1 cellular context compared by ENCODE assay signal in genomic region chr10:22133640-22134624, GRCh38.
TF ChIP-seq lines count a peak whose summit lies in the region.

No MANE protein-coding gene starts in this region.

TF ChIP-seq in K562, 482 proteins besides CTCF, POLR2A, EP300 and RAD21 (continued from another document and continues in another):
- TF ChIP-seq TFAP4 (CRISPR knock-in tag; IDR thresholded peaks at IDR 0.05; ENCODE audit: borderline replicate concordance) (peak; percentile 64), THRAP3 (IDR thresholded peaks at IDR 0.05; ENCODE audit: borderline replicate concordance) (no peak), HOMEZ (CRISPR knock-in tag; IDR thresholded peaks at IDR 0.05) (no peak), HMG20B (CRISPR knock-in tag; IDR thresholded peaks at IDR 0.05) (no peak), ZC3H11A (IDR thresholded peaks at IDR 0.05; ENCODE audit: low read depth, low read length) (no peak), ZNF584 (CRISPR knock-in tag; IDR thresholded peaks at IDR 0.05; ENCODE audit: low read depth) (no peak; the same call in 1 of the 2 replicates), CCAR2 (IDR thresholded peaks at IDR 0.05; ENCODE audit: low read depth, low read length) (no peak; the same call in 1 of the 2 replicates), TAL1 (IDR thresholded peaks at IDR 0.05) (peak; percentile 65), KLF1 (tag; IDR thresholded peaks at IDR 0.05) (no peak), COPS2 (conservative IDR thresholded peaks at IDR 0.05) (no peak), TCF7 (IDR thresholded peaks at IDR 0.05; ENCODE audit: borderline replicate concordance) (no peak), HDAC3 (IDR thresholded peaks at IDR 0.05; ENCODE audit: borderline replicate concordance, partially characterized antibody) (peak; percentile 87), CBX2 (IDR thresholded peaks at IDR 0.05; ENCODE audit: insufficient read depth, low read length, poor library complexity, severe bottlenecking) (no peak), PHF21A (IDR thresholded peaks at IDR 0.05; ENCODE audit: borderline replicate concordance, low read depth) (0 out of 2 replicates have a peak, but pooled peaks have one; percentile 44), LARP7 (IDR thresholded peaks at IDR 0.05) (no peak), ZMIZ1 (IDR thresholded peaks at IDR 0.05; ENCODE audit: low read depth in 2 of 2, low read length in 2 of 2) (no peak), CREBBP (IDR thresholded peaks at IDR 0.05; ENCODE audit: low read depth, low read length) (no peak), ZNF274 (IDR thresholded peaks at IDR 0.05; ENCODE audit: borderline replicate concordance, low read depth, low read length) (no peak), ZKSCAN1 (IDR thresholded peaks at IDR 0.05; ENCODE audit: low read depth, low read length) (no peak), TOE1 (IDR thresholded peaks at IDR 0.05; ENCODE audit: borderline replicate concordance) (peak; percentile 84), TOE1 (CRISPR knock-in tag; IDR thresholded peaks at IDR 0.05; ENCODE audit: borderline replicate concordance, low read depth) (no peak), SAP30 (IDR thresholded peaks at IDR 0.05; ENCODE audit: borderline replicate concordance, insufficient read depth, low read depth, low read length, poor library complexity, severe bottlenecking) (no peak), ARID3A (IDR thresholded peaks at IDR 0.05; ENCODE audit: borderline replicate concordance, low read depth, low read length) (peak; percentile 90; the same call in 1 of the 2 replicates), ZNF263 (CRISPR knock-in tag; IDR thresholded peaks at IDR 0.05; ENCODE audit: borderline replicate concordance) (no peak; the same call in 1 of the 2 replicates), JUNB (CRISPR knock-in tag; conservative IDR thresholded peaks at IDR 0.05) (no peak), ELF2 (CRISPR knock-in tag; IDR thresholded peaks at IDR 0.05) (no peak), FIP1L1 (IDR thresholded peaks at IDR 0.05; ENCODE audit: low read depth, low read length, poor library complexity, severe bottlenecking) (no peak), HDAC1 (IDR thresholded peaks at IDR 0.05) (peak in 1 of 2 experiments; percentile 94; a peak in 2 of 4 replicates), SPI1 (IDR thresholded peaks at IDR 0.05; ENCODE audit: borderline replicate concordance, low read depth, low read length) (peak; percentile 83), ZNF778 (CRISPR knock-in tag; IDR thresholded peaks at IDR 0.05) (no peak), IRF2 (CRISPR knock-in tag; IDR thresholded peaks at IDR 0.05) (no peak), RFX1 (IDR thresholded peaks at IDR 0.05) (no peak), ZNF592 (IDR thresholded peaks at IDR 0.05) (peak; percentile 76), U2AF1 (optimal IDR thresholded peaks at IDR 0.05; ENCODE audit: low read depth, low read length) (no peak), BRCA1 (IDR thresholded peaks at IDR 0.05) (no peak), BRCA1 (CRISPR knock-in tag; IDR thresholded peaks at IDR 0.05) (no peak), PCBP2 (IDR thresholded peaks at IDR 0.05; ENCODE audit: low read depth, low read length, poor library complexity, severe bottlenecking) (no peak), GABPB1 (CRISPR knock-in tag; IDR thresholded peaks at IDR 0.05) (peak; percentile 47), SP2 (IDR thresholded peaks at IDR 0.05; ENCODE audit: extremely low read depth, low read depth, low read length, poor library complexity, severe bottlenecking) (no peak), ZNF12 (CRISPR knock-in tag; IDR thresholded peaks at IDR 0.05) (no peak)
- TF ChIP-seq, protein P1, sequence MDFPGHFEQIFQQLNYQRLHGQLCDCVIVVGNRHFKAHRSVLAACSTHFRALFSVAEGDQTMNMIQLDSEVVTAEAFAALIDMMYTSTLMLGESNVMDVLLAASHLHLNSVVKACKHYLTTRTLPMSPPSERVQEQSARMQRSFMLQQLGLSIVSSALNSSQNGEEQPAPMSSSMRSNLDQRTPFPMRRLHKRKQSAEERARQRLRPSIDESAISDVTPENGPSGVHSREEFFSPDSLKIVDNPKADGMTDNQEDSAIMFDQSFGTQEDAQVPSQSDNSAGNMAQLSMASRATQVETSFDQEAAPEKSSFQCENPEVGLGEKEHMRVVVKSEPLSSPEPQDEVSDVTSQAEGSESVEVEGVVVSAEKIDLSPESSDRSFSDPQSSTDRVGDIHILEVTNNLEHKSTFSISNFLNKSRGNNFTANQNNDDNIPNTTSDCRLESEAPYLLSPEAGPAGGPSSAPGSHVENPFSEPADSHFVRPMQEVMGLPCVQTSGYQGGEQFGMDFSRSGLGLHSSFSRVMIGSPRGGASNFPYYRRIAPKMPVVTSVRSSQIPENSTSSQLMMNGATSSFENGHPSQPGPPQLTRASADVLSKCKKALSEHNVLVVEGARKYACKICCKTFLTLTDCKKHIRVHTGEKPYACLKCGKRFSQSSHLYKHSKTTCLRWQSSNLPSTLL (IDR thresholded peaks at IDR 0.05): no peak
- TF ChIP-seq, protein P2, sequence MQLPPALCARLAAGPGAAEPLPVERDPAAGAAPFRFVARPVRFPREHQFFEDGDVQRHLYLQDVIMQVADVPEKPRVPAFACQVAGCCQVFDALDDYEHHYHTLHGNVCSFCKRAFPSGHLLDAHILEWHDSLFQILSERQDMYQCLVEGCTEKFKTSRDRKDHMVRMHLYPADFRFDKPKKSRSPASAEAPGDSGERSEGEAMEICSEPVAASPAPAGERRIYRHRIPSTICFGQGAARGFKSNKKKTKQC (CRISPR knock-in tag; IDR thresholded peaks at IDR 0.05): no peak
- TF ChIP-seq, protein P3, sequence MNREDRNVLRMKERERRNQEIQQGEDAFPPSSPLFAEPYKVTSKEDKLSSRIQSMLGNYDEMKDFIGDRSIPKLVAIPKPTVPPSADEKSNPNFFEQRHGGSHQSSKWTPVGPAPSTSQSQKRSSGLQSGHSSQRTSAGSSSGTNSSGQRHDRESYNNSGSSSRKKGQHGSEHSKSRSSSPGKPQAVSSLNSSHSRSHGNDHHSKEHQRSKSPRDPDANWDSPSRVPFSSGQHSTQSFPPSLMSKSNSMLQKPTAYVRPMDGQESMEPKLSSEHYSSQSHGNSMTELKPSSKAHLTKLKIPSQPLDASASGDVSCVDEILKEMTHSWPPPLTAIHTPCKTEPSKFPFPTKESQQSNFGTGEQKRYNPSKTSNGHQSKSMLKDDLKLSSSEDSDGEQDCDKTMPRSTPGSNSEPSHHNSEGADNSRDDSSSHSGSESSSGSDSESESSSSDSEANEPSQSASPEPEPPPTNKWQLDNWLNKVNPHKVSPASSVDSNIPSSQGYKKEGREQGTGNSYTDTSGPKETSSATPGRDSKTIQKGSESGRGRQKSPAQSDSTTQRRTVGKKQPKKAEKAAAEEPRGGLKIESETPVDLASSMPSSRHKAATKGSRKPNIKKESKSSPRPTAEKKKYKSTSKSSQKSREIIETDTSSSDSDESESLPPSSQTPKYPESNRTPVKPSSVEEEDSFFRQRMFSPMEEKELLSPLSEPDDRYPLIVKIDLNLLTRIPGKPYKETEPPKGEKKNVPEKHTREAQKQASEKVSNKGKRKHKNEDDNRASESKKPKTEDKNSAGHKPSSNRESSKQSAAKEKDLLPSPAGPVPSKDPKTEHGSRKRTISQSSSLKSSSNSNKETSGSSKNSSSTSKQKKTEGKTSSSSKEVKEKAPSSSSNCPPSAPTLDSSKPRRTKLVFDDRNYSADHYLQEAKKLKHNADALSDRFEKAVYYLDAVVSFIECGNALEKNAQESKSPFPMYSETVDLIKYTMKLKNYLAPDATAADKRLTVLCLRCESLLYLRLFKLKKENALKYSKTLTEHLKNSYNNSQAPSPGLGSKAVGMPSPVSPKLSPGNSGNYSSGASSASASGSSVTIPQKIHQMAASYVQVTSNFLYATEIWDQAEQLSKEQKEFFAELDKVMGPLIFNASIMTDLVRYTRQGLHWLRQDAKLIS (CRISPR knock-in tag; IDR thresholded peaks at IDR 0.05): 0 out of 2 replicates have a peak, but pooled peaks have one; percentile 50
- TF ChIP-seq, protein P4, sequence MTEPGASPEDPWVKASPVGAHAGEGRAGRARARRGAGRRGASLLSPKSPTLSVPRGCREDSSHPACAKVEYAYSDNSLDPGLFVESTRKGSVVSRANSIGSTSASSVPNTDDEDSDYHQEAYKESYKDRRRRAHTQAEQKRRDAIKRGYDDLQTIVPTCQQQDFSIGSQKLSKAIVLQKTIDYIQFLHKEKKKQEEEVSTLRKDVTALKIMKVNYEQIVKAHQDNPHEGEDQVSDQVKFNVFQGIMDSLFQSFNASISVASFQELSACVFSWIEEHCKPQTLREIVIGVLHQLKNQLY (CRISPR knock-in tag; conservative IDR thresholded peaks at IDR 0.05): no peak
